28 cellular contexts compared by ENCODE assay signal in genomic region chr9:88053888-88054501, GRCh38.
DNase-seq lines count a peak whose midpoint lies in the region; FAIRE-seq and TF ChIP-seq lines count a peak whose summit lies in the region.
"Had no signal": no experiment of that assay in that cellular context is flagged by ENCODE, and none has a peak within 500 bp of the region (broad histone marks: within the 10 kb centered on the region; RNA-seq: fewer than 3 reads in every experiment).

No MANE protein-coding gene starts in this region.

- no peak for TF ChIP-seq CTCF in bronchial epithelial cell (IDR thresholded peaks at IDR 0.05; ENCODE audit: insufficient read depth, low read length, severe bottlenecking)
- no peak for TF ChIP-seq CTCF in mesothelial cell of epicardium (IDR thresholded peaks at IDR 0.05; ENCODE audit: unreplicated experiment)

- FAIRE-seq in bronchial epithelial cell (lab: Jason Lieb, UNC), result peak; percentile 43
- FAIRE-seq: GM12892, H1 had no signal

- H3K27ac Mint-ChIP-seq in mesothelial cell of epicardium, result peak overlapping the region; percentile 81
- H3K27ac Mint-ChIP-seq: CD8-positive, alpha-beta memory T cell had no signal

- peaks cover 13% of the 10 kb centered on the region for H3K9me3 Mint-ChIP-seq in mesothelial cell of epicardium
- H3K9me3 Mint-ChIP-seq: CD8-positive, alpha-beta memory T cell had no signal

- no peaks in the 10 kb centered on the region for H3K36me3 ChIP-seq in bronchial epithelial cell (ENCODE audit: control insufficient read depth, insufficient read depth, low read length)
- H3K36me3 ChIP-seq: BE2C, SJCRH30 had no signal

- no peaks in the 10 kb centered on the region for H3K36me3 Mint-ChIP-seq in mesothelial cell of epicardium
- H3K36me3 Mint-ChIP-seq: CD14-positive monocyte; CD8-positive, alpha-beta memory T cell had no signal

- H3K4me3 Mint-ChIP-seq in mesothelial cell of epicardium, result no peak overlapping the region
- H3K4me3 Mint-ChIP-seq: CD14-positive monocyte; CD8-positive, alpha-beta memory T cell had no signal

- H3K27me3 Mint-ChIP-seq in mesothelial cell of epicardium (ENCODE audit: low read depth), result no peaks in the 10 kb centered on the region

- no peaks in the 10 kb centered on the region for H3K27me3 ChIP-seq in bronchial epithelial cell (ENCODE audit: control insufficient read depth, insufficient read depth, low read length)
- H3K27me3 ChIP-seq: BE2C, SJCRH30 had no signal

- peaks cover 23% of the 10 kb centered on the region for H3K4me1 Mint-ChIP-seq in mesothelial cell of epicardium

- no peak overlapping the region for H3K27ac ChIP-seq in substantia nigra (ENCODE audit: low read depth, low read length, poor library complexity, severe bottlenecking)
- H3K27ac ChIP-seq: PC-9, SJCRH30 had no signal

- H3K4me3 ChIP-seq in bronchial epithelial cell (ENCODE audit: low read depth, low read length), result no peak overlapping the region
- H3K4me3 ChIP-seq: PC-9, SJCRH30 had no signal

- DNase-seq in CMK (ENCODE audit: low read depth) (peak; percentile 69), MV-4-11 (lab: John Stamatoyannopoulos, UW) (peak; percentile 20), bronchial epithelial cell (ENCODE audit: low read depth) (no peak), mesothelial cell of epicardium (ENCODE audit: low spot score in 2 of 2, unreplicated experiment in 2 of 2) (no peak), substantia nigra (lab: John Stamatoyannopoulos, UW) (no peak)
- DNase-seq in activated effector memory CD4-positive, alpha-beta T cell treated with anti-CD3 and anti-CD28 coated beads, Interleukin-2, amount 50 U/mL, for 16 hours, result no peak
- no peak for DNase-seq in activated CD8-positive, alpha-beta memory T cell treated with anti-CD3 and anti-CD28 coated beads, Interleukin-2, amount 50 U/mL, for 4 hours
- DNase-seq: 8988T; ACHN; BE2C; Calu3; CD8-positive, alpha-beta memory T cell; DMS79 treated with DMSO at 0.1 percent for 48 hours; HCEC 1CT; NCI-H1092; NCI-H1436; NCI-H187; NCI-H2081 treated with DMSO at 0.1 percent for 48 hours; NCI-H2171 treated with DMSO at 0.1 percent for 48 hours; NCI-H345; NCI-H524; NCI-H82; NK-92 treated with Interleukin-12 subunit alpha and Interleukin-12 subunit beta, amount 100 ng/mL, for 24 hours; PC-9; SJCRH30 had no signal

Comparison
In these comparisons a context has a peak if more than half of its experiments do, and no peak if none do; other contexts are left out.
1. DNase-seq: peak in CMK (single experiment) and MV-4-11 (single experiment); none in bronchial epithelial cell (single experiment), mesothelial cell of epicardium (0 of 2), substantia nigra (0 of 49), activated effector memory CD4-positive, alpha-beta T cell treated with anti-CD3 and anti-CD28 coated beads, Interleukin-2, amount 50 U/mL, for 16 hours (single experiment) and activated CD8-positive, alpha-beta memory T cell treated with anti-CD3 and anti-CD28 coated beads, Interleukin-2, amount 50 U/mL, for 4 hours (single experiment).